13 cellular contexts compared by ENCODE assay signal in genomic region chr5:148145916-148146315, GRCh38. TPM values are rescaled to one million over a fixed set of nuclear protein-coding genes. Genes with fewer than 3 reads are reported as not detected.
A peak's percentile ranks its signal among the peaks of the same experiment; 100 is the strongest.
DNase-seq lines count a peak whose midpoint lies in the region; ATAC-seq lines count a peak whose summit lies in the region.
"Had no signal": no experiment of that assay in that cellular context is flagged by ENCODE, and none has a peak within 500 bp of the region (broad histone marks: within the 10 kb centered on the region; RNA-seq: fewer than 3 reads in every experiment).

No MANE protein-coding gene starts in this region.

- peaks cover 0 to 10% (median 0%) of the 10 kb centered on the region in 9 donors for H3K9me3 Mint-ChIP-seq in naive thymus-derived CD8-positive, alpha-beta T cell
- H3K9me3 Mint-ChIP-seq: T-cell had no signal

- no peaks in the 10 kb centered on the region for H3K4me1 Mint-ChIP-seq in naive thymus-derived CD8-positive, alpha-beta T cell
- H3K4me1 Mint-ChIP-seq: CD4-positive, alpha-beta memory T cell; stimulated activated naive CD8-positive, alpha-beta T cell treated with anti-CD3 and anti-CD28 coated beads, Interleukin-15, amount 100 ng/mL, for 72 hours; T-cell had no signal

- no peak overlapping the region for H3K4me2 ChIP-seq in GM23248 (ENCODE audit: unreplicated experiment)

- DNase-seq in GM23248 (peak; percentile 2), RPMI7951 (ENCODE audit: low read depth) (peak; percentile 15), glomerular endothelial cell (ENCODE audit: extremely low read depth, low read depth, low spot score) (peak; percentile 78), pulmonary artery endothelial cell (ENCODE audit: low read depth, low spot score) (peak; percentile 91), cerebellar nuclear complex (lab: John Stamatoyannopoulos, UW) (no peak)
- no peak for DNase-seq in naive thymus-derived CD8-positive, alpha-beta T cell
- DNase-seq in activated CD4-positive, alpha-beta T cell treated with anti-CD3 and anti-CD28 coated beads for 48 hours, result no peak
- no peak for DNase-seq in stimulated activated CD4-positive, alpha-beta T cell treated with anti-CD3 and anti-CD28 coated beads, Interleukin-2, amount 100 ng/mL, for 24 hours
- DNase-seq: aorta; CD4-positive, alpha-beta memory T cell; NCI-H2227 treated with DMSO at 0.1 percent for 48 hours; stimulated activated naive CD8-positive, alpha-beta T cell treated with anti-CD3 and anti-CD28 coated beads, Interleukin-15, amount 100 ng/mL, for 72 hours; T-cell had no signal

- no peak overlapping the region for H2AFZ ChIP-seq in GM23248

- no peak overlapping the region for H3K4me3 Mint-ChIP-seq in naive thymus-derived CD8-positive, alpha-beta T cell
- H3K4me3 Mint-ChIP-seq: CD4-positive, alpha-beta memory T cell; stimulated activated naive CD8-positive, alpha-beta T cell treated with anti-CD3 and anti-CD28 coated beads, Interleukin-15, amount 100 ng/mL, for 72 hours; T-cell had no signal

- H3K79me2 ChIP-seq in GM23248 (ENCODE audit: insufficient read depth), result no peaks in the 10 kb centered on the region

- peaks cover 0 to 2% (median 0%) of the 10 kb centered on the region in 3 donors for H3K36me3 Mint-ChIP-seq in naive thymus-derived CD8-positive, alpha-beta T cell
- H3K36me3 Mint-ChIP-seq: CD4-positive, alpha-beta memory T cell; T-cell had no signal

- no peak overlapping the region for H3K27ac Mint-ChIP-seq in naive thymus-derived CD8-positive, alpha-beta T cell
- H3K27ac Mint-ChIP-seq: CD4-positive, alpha-beta memory T cell; stimulated activated naive CD8-positive, alpha-beta T cell treated with anti-CD3 and anti-CD28 coated beads, Interleukin-15, amount 100 ng/mL, for 72 hours; T-cell had no signal

- H3K36me3 ChIP-seq in GM23248 (ENCODE audit: low read depth), result no peaks in the 10 kb centered on the region

- no peaks in the 10 kb centered on the region for H3F3A ChIP-seq in GM23248 (ENCODE audit: insufficient read depth)

- no peak for ATAC-seq in naive thymus-derived CD8-positive, alpha-beta T cell
- ATAC-seq: stimulated activated naive CD8-positive, alpha-beta T cell treated with anti-CD3 and anti-CD28 coated beads, Interleukin-15, amount 100 ng/mL, for 72 hours; T-cell had no signal

- H3K27me3 ChIP-seq in GM23248 (replicated peaks; ENCODE audit: insufficient read depth), result no peaks in the 10 kb centered on the region

- POLR2A ChIA-PET in naive thymus-derived CD8-positive, alpha-beta T cell (lab: Charles Lee), result no interaction called here

- no peak overlapping the region for H3K27ac ChIP-seq in GM23248

- no peaks in the 10 kb centered on the region for H3K9me2 ChIP-seq in GM23248 (ENCODE audit: insufficient read depth)

- H4K20me1 ChIP-seq in GM23248 (ENCODE audit: insufficient read depth), result no peaks in the 10 kb centered on the region

- H3K9ac ChIP-seq in GM23248, result no peak overlapping the region

- no peak overlapping the region for H3K4me3 ChIP-seq in GM23248

- peaks cover 2 to 12% (median 9%) of the 10 kb centered on the region in 5 donors for H3K27me3 Mint-ChIP-seq in naive thymus-derived CD8-positive, alpha-beta T cell

- no peaks in the 10 kb centered on the region for H3K9me3 ChIP-seq in GM23248 (ENCODE audit: low read depth)

- no peaks in the 10 kb centered on the region for H3K4me1 ChIP-seq in GM23248 (ENCODE audit: insufficient read depth)

- in situ Hi-C loops in GM23248 (cut with MboI), result no loop called here

RNA-seq across cellular contexts. Expression of gene SPINK14, which starts 22.4 kb away (rescaled TPM):
- total RNA-seq in GM23248 (2014; rRNA removed; shearing (Covaris generic)), result not detected in 2 replicates
- not detected in 2 replicates for polyA plus RNA-seq in GM23248 (2016; fragmentation: Nextera tagmentation; extraction: Ambion mirVana)
- not detected in 2 replicates for total RNA-seq in RPMI7951 (2014; rRNA removed; shearing (Covaris generic))
- total RNA-seq in glomerular endothelial cell (not detected in 2 replicates), pulmonary artery endothelial cell (not detected in 2 replicates)
- not detected for total RNA-seq in naive thymus-derived CD8-positive, alpha-beta T cell
- polyA plus RNA-seq in naive thymus-derived CD8-positive, alpha-beta T cell, result not detected
- total RNA-seq: aorta; CD4-positive, alpha-beta memory T cell; T-cell had no signal
- polyA plus RNA-seq: aorta; CD4-positive, alpha-beta memory T cell had no signal

RNA-seq across cellular contexts. Expression of gene SPINK6, which starts 56.9 kb away (rescaled TPM):
- total RNA-seq in GM23248 (2014; rRNA removed; shearing (Covaris generic)), result not detected in 2 replicates
- not detected in 2 replicates for polyA plus RNA-seq in GM23248 (2016; fragmentation: Nextera tagmentation; extraction: Ambion mirVana)
- total RNA-seq in RPMI7951 (2014; rRNA removed; shearing (Covaris generic)), result not detected in 2 replicates
- not detected in 2 replicates for total RNA-seq in glomerular endothelial cell
- not detected in 2 replicates for total RNA-seq in pulmonary artery endothelial cell
- not detected for total RNA-seq in naive thymus-derived CD8-positive, alpha-beta T cell
- not detected for polyA plus RNA-seq in naive thymus-derived CD8-positive, alpha-beta T cell
- total RNA-seq: aorta; CD4-positive, alpha-beta memory T cell; T-cell had no signal
- polyA plus RNA-seq: aorta; CD4-positive, alpha-beta memory T cell had no signal

Comparison
In these comparisons a context has a peak if more than half of its experiments do, and no peak if none do; other contexts are left out.
1. DNase-seq: peak in GM23248 (single experiment), RPMI7951 (single experiment), glomerular endothelial cell (single experiment) and pulmonary artery endothelial cell (single experiment); none in cerebellar nuclear complex (0 of 2), naive thymus-derived CD8-positive, alpha-beta T cell (0 of 10), activated CD4-positive, alpha-beta T cell treated with anti-CD3 and anti-CD28 coated beads for 48 hours (single experiment) and stimulated activated CD4-positive, alpha-beta T cell treated with anti-CD3 and anti-CD28 coated beads, Interleukin-2, amount 100 ng/mL, for 24 hours (0 of 2).